ENCODE assay signal across 10 cellular contexts in genomic region chr9:119736478-119737454, GRCh38.
DNase-seq lines count a peak whose midpoint lies in the region; ATAC-seq and TF ChIP-seq lines count a peak whose summit lies in the region.
"Had no signal": no experiment of that assay in that cellular context is flagged by ENCODE, and none has a peak within 500 bp of the region (broad histone marks: within the 10 kb centered on the region; RNA-seq: fewer than 3 reads in every experiment).

No MANE protein-coding gene starts in this region.

- H3K27me3 ChIP-seq in suprapubic skin: no peaks in the 10 kb centered on the region

- no peak overlapping the region for H3K4me3 ChIP-seq in suprapubic skin

- no peaks in the 10 kb centered on the region for H3K36me3 ChIP-seq in suprapubic skin

- H3K27ac ChIP-seq in suprapubic skin (no peak overlapping the region), substantia nigra (ENCODE audit: low read depth, low read length, poor library complexity, severe bottlenecking) (no peak overlapping the region)

- no peaks in the 10 kb centered on the region for H3K4me1 ChIP-seq in suprapubic skin

- ATAC-seq in HG02938 (IDR thresholded peaks at IDR 0.05; ENCODE audit: unreplicated experiment) (peak; percentile 97), omental fat pad (ENCODE audit: low FRiP score) (no peak)

- no peak for TF ChIP-seq POLR2A in suprapubic skin (IDR thresholded peaks at IDR 0.05)

- H3K9me3 ChIP-seq in suprapubic skin: peaks cover 7% of the 10 kb centered on the region

- TF ChIP-seq CTCF in omental fat pad (IDR thresholded peaks at IDR 0.05) (no peak), suprapubic skin (IDR thresholded peaks at IDR 0.05) (no peak)

- 58% methylated on average over 13 of the region's 13 CpGs for WGBS in suprapubic skin

- no peak for TF ChIP-seq EP300 in suprapubic skin (IDR thresholded peaks at IDR 0.05)

- peak; percentile 59 to 76 for DNase-seq in SHP77 (lab: John Stamatoyannopoulos, UW)
- no peak for DNase-seq in SHP77 treated with DMSO at 0.1 percent for 48 hours (lab: John Stamatoyannopoulos, UW)
- DNase-seq in NCI-H510A treated with DMSO at 0.1 percent for 48 hours (lab: John Stamatoyannopoulos, UW): peak; percentile 86
- DNase-seq in superior temporal gyrus (ENCODE audit: extremely low spot score): peak; percentile 33
- no peak for DNase-seq in omental fat pad (ENCODE audit: low spot score)
- DNase-seq in suprapubic skin (ENCODE audit: low spot score in 2 of 2): no peak
- DNase-seq in substantia nigra (lab: John Stamatoyannopoulos, UW): no peak
- DNase-seq: activated CD4-positive, alpha-beta T cell treated with anti-CD3 and anti-CD28 coated beads, Interleukin-2, amount 50 U/mL, for 48 hours; IMR-90 had no signal

Comparison
In these comparisons a context has a peak if more than half of its experiments do, and no peak if none do; other contexts are left out.
1. DNase-seq: peak in SHP77 (2 of 2), NCI-H510A treated with DMSO at 0.1 percent for 48 hours (single experiment) and superior temporal gyrus (single experiment); none in SHP77 treated with DMSO at 0.1 percent for 48 hours (single experiment), omental fat pad (single experiment), suprapubic skin (0 of 2) and substantia nigra (0 of 49).